Comparison of ENCODE assay signal across 19 cellular contexts in genomic region chr12:54602661-54603060, GRCh38. TPM values are rescaled to one million over a fixed set of nuclear protein-coding genes. Genes with fewer than 3 reads are reported as not detected.
"Had no signal": no experiment of that assay in that cellular context is flagged by ENCODE, and none has a peak within 500 bp of the region (broad histone marks: within the 10 kb centered on the region; RNA-seq: fewer than 3 reads in every experiment).

No MANE protein-coding gene starts in this region.

- H3K4me3 ChIP-seq: adrenal gland, ascending aorta, esophagus muscularis mucosa, heart left ventricle, right lobe of liver, suprapubic skin, tibial nerve had no signal

- H3K36me3 ChIP-seq: adrenal gland, ascending aorta, esophagus muscularis mucosa, heart left ventricle, right lobe of liver, suprapubic skin, tibial nerve had no signal

- H3K4me1 ChIP-seq: adrenal gland, ascending aorta, esophagus muscularis mucosa, heart left ventricle, right lobe of liver, suprapubic skin, tibial nerve had no signal

- H3K27me3 ChIP-seq: ascending aorta, esophagus muscularis mucosa, heart left ventricle, right lobe of liver, tibial nerve had no signal

- DNase-seq: activated gamma-delta T cell had no signal

- H3K9me3 ChIP-seq: adrenal gland, ascending aorta, esophagus muscularis mucosa, heart left ventricle, right lobe of liver, suprapubic skin, tibial nerve had no signal

- H3K27ac ChIP-seq: adrenal gland, ascending aorta, esophagus muscularis mucosa, heart left ventricle, right lobe of liver, suprapubic skin, tibial nerve, VCaP had no signal

RNA-seq across cellular contexts. Expression of gene PPP1R1A, which starts 14.2 kb away (rescaled TPM):
- total RNA-seq: activated CD4-positive, alpha-beta memory T cell treated with anti-CD3 and anti-CD28 coated beads, Interleukin-2, amount 10 ng/mL, durations not matched to agents 7 days and 5 days; activated CD4-positive, alpha-beta T cell treated with anti-CD3 and anti-CD28 coated beads, Interleukin-2, amount 10 ng/mL, durations not matched to agents 24 days and 14 days; activated naive CD4-positive, alpha-beta T cell treated with anti-CD3 and anti-CD28 coated beads, Interleukin-2, amount 50 U/mL, for 72 hours; activated T-helper 1 cell treated with anti-CD3 and anti-CD28 coated beads, Interleukin-12 subunit alpha, Interleukin-12 subunit beta, Interleukin-2, Interleukin-4 antibody, amounts not matched to agents 30 ng/mL and 10 ng/mL and 1 ng/mL, durations not matched to agents 14 hours and 24 hours and 36 hours; dermis microvascular lymphatic vessel endothelial cell; mononuclear cell; T-helper 2 cell treated with Interferon-gamma antibody and Interleukin-4, amounts not matched to agents 100 ng/mL and 5 ng/mL, for 36 hours had no signal

RNA-seq across cellular contexts. Expression of gene LACRT, which starts 32.0 kb away (rescaled TPM):
- total RNA-seq: activated CD4-positive, alpha-beta memory T cell treated with anti-CD3 and anti-CD28 coated beads, Interleukin-2, amount 10 ng/mL, durations not matched to agents 7 days and 5 days; activated CD4-positive, alpha-beta T cell treated with anti-CD3 and anti-CD28 coated beads, Interleukin-2, amount 10 ng/mL, durations not matched to agents 24 days and 14 days; activated naive CD4-positive, alpha-beta T cell treated with anti-CD3 and anti-CD28 coated beads, Interleukin-2, amount 50 U/mL, for 72 hours; activated T-helper 1 cell treated with anti-CD3 and anti-CD28 coated beads, Interleukin-12 subunit alpha, Interleukin-12 subunit beta, Interleukin-2, Interleukin-4 antibody, amounts not matched to agents 30 ng/mL and 10 ng/mL and 1 ng/mL, durations not matched to agents 14 hours and 24 hours and 36 hours; adrenal gland; ascending aorta; dermis microvascular lymphatic vessel endothelial cell; esophagus muscularis mucosa; heart left ventricle; left cardiac atrium; mononuclear cell; right lobe of liver; T-helper 2 cell treated with Interferon-gamma antibody and Interleukin-4, amounts not matched to agents 100 ng/mL and 5 ng/mL, for 36 hours; tibial nerve had no signal
- polyA plus RNA-seq: adrenal gland, heart left ventricle, neural cell, small intestine had no signal

RNA-seq across cellular contexts. Expression of gene DCD, which starts 45.5 kb away (rescaled TPM):
- total RNA-seq: activated CD4-positive, alpha-beta memory T cell treated with anti-CD3 and anti-CD28 coated beads, Interleukin-2, amount 10 ng/mL, durations not matched to agents 7 days and 5 days; activated CD4-positive, alpha-beta T cell treated with anti-CD3 and anti-CD28 coated beads, Interleukin-2, amount 10 ng/mL, durations not matched to agents 24 days and 14 days; activated naive CD4-positive, alpha-beta T cell treated with anti-CD3 and anti-CD28 coated beads, Interleukin-2, amount 50 U/mL, for 72 hours; activated T-helper 1 cell treated with anti-CD3 and anti-CD28 coated beads, Interleukin-12 subunit alpha, Interleukin-12 subunit beta, Interleukin-2, Interleukin-4 antibody, amounts not matched to agents 30 ng/mL and 10 ng/mL and 1 ng/mL, durations not matched to agents 14 hours and 24 hours and 36 hours; adrenal gland; ascending aorta; dermis microvascular lymphatic vessel endothelial cell; esophagus muscularis mucosa; heart left ventricle; left cardiac atrium; mononuclear cell; right lobe of liver; T-helper 2 cell treated with Interferon-gamma antibody and Interleukin-4, amounts not matched to agents 100 ng/mL and 5 ng/mL, for 36 hours; tibial nerve had no signal
- polyA plus RNA-seq: adrenal gland, heart left ventricle, neural cell, small intestine had no signal

RNA-seq across cellular contexts. Expression of gene PDE1B, which starts 53.3 kb away (rescaled TPM):
- total RNA-seq: dermis microvascular lymphatic vessel endothelial cell had no signal
